In genomic region chr6:6793388-6794250, GRCh38 we compare ENCODE assay signal across 14 cellular contexts.
DNase-seq lines count a peak whose midpoint lies in the region; ATAC-seq and TF ChIP-seq lines count a peak whose summit lies in the region.
"Had no signal": no experiment of that assay in that cellular context is flagged by ENCODE, and none has a peak within 500 bp of the region (broad histone marks: within the 10 kb centered on the region; RNA-seq: fewer than 3 reads in every experiment).

No MANE protein-coding gene starts in this region.

- BruUV-seq in Caco-2 (replicated peaks; lab: Mats Ljungman, UMichigan) = no TSS peak

- no peaks in the 10 kb centered on the region for H3K27me3 ChIP-seq in SK-N-SH (ENCODE audit: insufficient read depth)
- no peaks in the 10 kb centered on the region for H3K27me3 ChIP-seq in Caco-2 (replicated peaks; ENCODE audit: control insufficient read depth, insufficient read depth, low read length)
- H3K27me3 ChIP-seq: foreskin keratinocyte had no signal

- peaks cover 10% of the 10 kb centered on the region for H3K36me3 Mint-ChIP-seq in activated CD8-positive, alpha-beta memory T cell treated with anti-CD3 and anti-CD28 coated beads, Interleukin-2, amount 10 ng/mL, durations not matched to agents 7 days and 5 days
- H3K36me3 Mint-ChIP-seq in dendritic cell treated with granulocyte-macrophage colony-stimulating factor and Interleukin-4, amounts not matched to agents 40 ng/mL and 50 ng/mL, for 4 days (ENCODE audit: low read depth) = peaks cover 99% of the 10 kb centered on the region
- no peaks in the 10 kb centered on the region for H3K36me3 Mint-ChIP-seq in stimulated activated effector memory CD8-positive, alpha-beta T cell treated with anti-CD3 and anti-CD28 coated beads, Interleukin-12 subunit alpha, Interleukin-12 subunit beta, amount 100 ng/mL, for 72 hours
- no peaks in the 10 kb centered on the region for H3K36me3 Mint-ChIP-seq in Caco-2 (ENCODE audit: insufficient read depth, unreplicated experiment)

- TF ChIP-seq CTCF in SK-N-SH (IDR thresholded peaks at IDR 0.05) (no peak), Caco-2 (IDR thresholded peaks at IDR 0.05; ENCODE audit: insufficient read depth in 1 of 2, low read depth in 1 of 2, low read length in 1 of 2, severe bottlenecking in 1 of 2, unreplicated experiment in 1 of 2) (no peak)

- no peak overlapping the region for H3K27ac ChIP-seq in SK-N-SH (ENCODE audit: low read depth in 2 of 2, low read length in 1 of 2)
- H3K27ac ChIP-seq: foreskin keratinocyte had no signal

- CTCF ChIA-PET in activated CD8-positive, alpha-beta memory T cell treated with anti-CD3 and anti-CD28 coated beads, Interleukin-2, amount 10 ng/mL, durations not matched to agents 7 days and 5 days (lab: Charles Lee) = interaction anchor here (0.6 to 2.3 kb wide), 6 partner anchors 9 to 294 kb away, joined by 3 to 8 read pairs (median 3); no protein-coding TSS in a partner anchor
- CTCF ChIA-PET in SK-N-SH (lab: Yijun Ruan, JAX) = no interaction called here
- CTCF ChIA-PET in Caco-2 (lab: Charles Lee) = no interaction called here

- intact Hi-C loops in dendritic cell treated with granulocyte-macrophage colony-stimulating factor and Interleukin-4, amounts not matched to agents 40 ng/mL and 50 ng/mL, for 4 days (cut with micrococcal nuclease) = loop anchor here (2.0 to 5.0 kb wide), 2 partner anchors 43 to 314 kb away; partner anchors contain the start of gene RREB1
- intact Hi-C loops in Caco-2 (cut with micrococcal nuclease; ENCODE audit: unreplicated experiment) = no loop called here

- WGBS in SK-N-SH (ENCODE audit: low lambda C conversion rate) = 17% methylated on average over 9 of the region's 9 CpGs

- no peaks in the 10 kb centered on the region for H3K4me1 ChIP-seq in SK-N-SH (ENCODE audit: control insufficient read depth in 1 of 2, insufficient read depth in 2 of 2, low read depth in 1 of 2, low read length in 1 of 2)
- no peaks in the 10 kb centered on the region for H3K4me1 ChIP-seq in Caco-2

- H3K27me3 Mint-ChIP-seq in activated CD8-positive, alpha-beta memory T cell treated with anti-CD3 and anti-CD28 coated beads, Interleukin-2, amount 10 ng/mL, durations not matched to agents 7 days and 5 days = no peaks in the 10 kb centered on the region
- no peaks in the 10 kb centered on the region for H3K27me3 Mint-ChIP-seq in dendritic cell treated with granulocyte-macrophage colony-stimulating factor and Interleukin-4, amounts not matched to agents 40 ng/mL and 50 ng/mL, for 4 days
- no peaks in the 10 kb centered on the region for H3K27me3 Mint-ChIP-seq in Caco-2 (ENCODE audit: insufficient read depth, unreplicated experiment)

- H3K9me3 ChIP-seq in SK-N-SH = no peaks in the 10 kb centered on the region
- no peaks in the 10 kb centered on the region for H3K9me3 ChIP-seq in Caco-2

- peak; percentile 62 for ATAC-seq in activated CD8-positive, alpha-beta memory T cell treated with anti-CD3 and anti-CD28 coated beads, Interleukin-2, amount 10 ng/mL, durations not matched to agents 7 days and 5 days
- ATAC-seq in stimulated activated effector memory CD8-positive, alpha-beta T cell treated with anti-CD3 and anti-CD28 coated beads, Interleukin-12 subunit alpha, Interleukin-12 subunit beta, amount 100 ng/mL, for 72 hours = peak; percentile 49
- no peak for ATAC-seq in GM21619 (IDR thresholded peaks at IDR 0.05; ENCODE audit: unreplicated experiment)
- ATAC-seq: foreskin keratinocyte, SK-N-SH treated with all-trans-retinoic acid at 6 μM for 48 hours had no signal

- POLR2A ChIA-PET in SK-N-SH (lab: Yijun Ruan, JAX) = interaction anchor here (0.6 kb wide), 1 partner anchor 21 kb away, joined by 3 read pairs; no protein-coding TSS in a partner anchor
- POLR2A ChIA-PET in Caco-2 (lab: Charles Lee) = no interaction called here

- no peak overlapping the region for H3K9ac ChIP-seq in SK-N-SH

- H3K9me3 Mint-ChIP-seq in activated CD8-positive, alpha-beta memory T cell treated with anti-CD3 and anti-CD28 coated beads, Interleukin-2, amount 10 ng/mL, durations not matched to agents 7 days and 5 days (ENCODE audit: low read depth) = no peaks in the 10 kb centered on the region
- H3K9me3 Mint-ChIP-seq in dendritic cell treated with granulocyte-macrophage colony-stimulating factor and Interleukin-4, amounts not matched to agents 40 ng/mL and 50 ng/mL, for 4 days = no peaks in the 10 kb centered on the region
- no peaks in the 10 kb centered on the region for H3K9me3 Mint-ChIP-seq in stimulated activated effector memory CD8-positive, alpha-beta T cell treated with anti-CD3 and anti-CD28 coated beads, Interleukin-12 subunit alpha, Interleukin-12 subunit beta, amount 100 ng/mL, for 72 hours
- H3K9me3 Mint-ChIP-seq in Caco-2 (ENCODE audit: unreplicated experiment) = no peaks in the 10 kb centered on the region

- no peaks in the 10 kb centered on the region for H3K36me3 ChIP-seq in SK-N-SH (replicated peaks in 1 of 2; ENCODE audit: control insufficient read depth in 1 of 2, insufficient read depth in 2 of 2, low read length in 1 of 2)
- no peaks in the 10 kb centered on the region for H3K36me3 ChIP-seq in Caco-2 (ENCODE audit: control insufficient read depth, insufficient read depth, low read length)

- no peak for TF ChIP-seq RAD21 in SK-N-SH (IDR thresholded peaks at IDR 0.05; ENCODE audit: low read length)

- H3K9me2 ChIP-seq in SK-N-SH = no peaks in the 10 kb centered on the region

- H3K79me2 ChIP-seq in SK-N-SH (ENCODE audit: insufficient read depth) = no peaks in the 10 kb centered on the region

- H3F3A ChIP-seq in SK-N-SH (replicated peaks; ENCODE audit: insufficient read depth) = no peaks in the 10 kb centered on the region

- no peak overlapping the region for H2AFZ ChIP-seq in SK-N-SH (ENCODE audit: low read depth)

- DNase-seq in activated CD8-positive, alpha-beta memory T cell treated with anti-CD3 and anti-CD28 coated beads, Interleukin-2, amount 10 ng/mL, durations not matched to agents 7 days and 5 days = no peak
- no peak for DNase-seq in activated CD8-positive, alpha-beta memory T cell treated with anti-CD3 and anti-CD28 coated beads, Interleukin-2, amount 50 U/mL, for 48 hours
- DNase-seq in NOMO-1 (lab: John Stamatoyannopoulos, UW; ENCODE audit: unreplicated experiment in 2 of 2) (peak; percentile 70 to 92), SK-N-SH (no peak), Caco-2 (no peak)
- DNase-seq in stimulated activated effector memory CD8-positive, alpha-beta T cell treated with anti-CD3 and anti-CD28 coated beads, Interleukin-12 subunit alpha, Interleukin-12 subunit beta, amount 100 ng/mL, for 72 hours (ENCODE audit: low spot score in 2 of 2) = no peak
- DNase-seq: DMS79, foreskin keratinocyte, NCI-H526 had no signal

- TF ChIP-seq EP300 in SK-N-SH (IDR thresholded peaks at IDR 0.05; ENCODE audit: borderline replicate concordance in 1 of 2, low read depth in 1 of 2, low read length in 1 of 2) = no peak

- peaks cover 68% of the 10 kb centered on the region for H3K4me1 Mint-ChIP-seq in activated CD8-positive, alpha-beta memory T cell treated with anti-CD3 and anti-CD28 coated beads, Interleukin-2, amount 10 ng/mL, durations not matched to agents 7 days and 5 days
- peaks cover 95% of the 10 kb centered on the region for H3K4me1 Mint-ChIP-seq in dendritic cell treated with granulocyte-macrophage colony-stimulating factor and Interleukin-4, amounts not matched to agents 40 ng/mL and 50 ng/mL, for 4 days (ENCODE audit: low read depth)
- H3K4me1 Mint-ChIP-seq in stimulated activated effector memory CD8-positive, alpha-beta T cell treated with anti-CD3 and anti-CD28 coated beads, Interleukin-12 subunit alpha, Interleukin-12 subunit beta, amount 100 ng/mL, for 72 hours = peaks cover 29% of the 10 kb centered on the region
- H3K4me1 Mint-ChIP-seq in Caco-2 (ENCODE audit: low read depth, unreplicated experiment) = no peaks in the 10 kb centered on the region
- H3K4me1 Mint-ChIP-seq: neural crest cell had no signal

- H3K4me2 ChIP-seq in SK-N-SH = no peak overlapping the region

- H3K4me3 Mint-ChIP-seq in activated CD8-positive, alpha-beta memory T cell treated with anti-CD3 and anti-CD28 coated beads, Interleukin-2, amount 10 ng/mL, durations not matched to agents 7 days and 5 days = no peak overlapping the region
- peak overlapping the region; percentile 71 for H3K4me3 Mint-ChIP-seq in dendritic cell treated with granulocyte-macrophage colony-stimulating factor and Interleukin-4, amounts not matched to agents 40 ng/mL and 50 ng/mL, for 4 days
- H3K4me3 Mint-ChIP-seq in stimulated activated effector memory CD8-positive, alpha-beta T cell treated with anti-CD3 and anti-CD28 coated beads, Interleukin-12 subunit alpha, Interleukin-12 subunit beta, amount 100 ng/mL, for 72 hours = peak overlapping the region; percentile 26
- no peak overlapping the region for H3K4me3 Mint-ChIP-seq in Caco-2 (ENCODE audit: unreplicated experiment)
- H3K4me3 Mint-ChIP-seq: neural crest cell had no signal

- H3K4me3 ChIP-seq in SK-N-SH (ENCODE audit: low read depth in 2 of 2, low read length in 1 of 2) = no peak overlapping the region
- no peak overlapping the region for H3K4me3 ChIP-seq in Caco-2 (ENCODE audit: low read depth, low read length)
- H3K4me3 ChIP-seq: skin epidermis had no signal

- peak overlapping the region; percentile 73 for H3K27ac Mint-ChIP-seq in activated CD8-positive, alpha-beta memory T cell treated with anti-CD3 and anti-CD28 coated beads, Interleukin-2, amount 10 ng/mL, durations not matched to agents 7 days and 5 days
- H3K27ac Mint-ChIP-seq in dendritic cell treated with granulocyte-macrophage colony-stimulating factor and Interleukin-4, amounts not matched to agents 40 ng/mL and 50 ng/mL, for 4 days = peak overlapping the region; percentile 98
- peak overlapping the region; percentile 5 for H3K27ac Mint-ChIP-seq in stimulated activated effector memory CD8-positive, alpha-beta T cell treated with anti-CD3 and anti-CD28 coated beads, Interleukin-12 subunit alpha, Interleukin-12 subunit beta, amount 100 ng/mL, for 72 hours
- H3K27ac Mint-ChIP-seq in Caco-2 (ENCODE audit: unreplicated experiment) = no peak overlapping the region

- no peaks in the 10 kb centered on the region for H4K20me1 ChIP-seq in SK-N-SH (ENCODE audit: insufficient read depth)

TF ChIP-seq in SK-N-SH, 30 proteins besides CTCF, POLR2A, EP300 and RAD21 (continues in another document):
- no peak for TF ChIP-seq RXRA (IDR thresholded peaks at IDR 0.05; ENCODE audit: borderline replicate concordance, low read depth)
- TF ChIP-seq CHD2 (IDR thresholded peaks at IDR 0.05; ENCODE audit: low read length, partially characterized antibody) = no peak
- TF ChIP-seq EZH2phosphoT487 (IDR thresholded peaks at IDR 0.05; ENCODE audit: borderline replicate concordance, low read depth) = no peak
- TF ChIP-seq MXI1 (IDR thresholded peaks at IDR 0.05; ENCODE audit: low read depth, low read length) = no peak
- no peak for TF ChIP-seq RFX5 (IDR thresholded peaks at IDR 0.05; ENCODE audit: low read length)
- no peak for TF ChIP-seq POLR2AphosphoS5 (IDR thresholded peaks at IDR 0.05; ENCODE audit: low read depth, low read length)
- TF ChIP-seq NRF1 (IDR thresholded peaks at IDR 0.05; ENCODE audit: low read depth, low read length) = no peak

Comparison
In these comparisons a context has a peak if more than half of its experiments do, and no peak if none do; other contexts are left out.
1. DNase-seq: peak in NOMO-1 (2 of 2); none in activated CD8-positive, alpha-beta memory T cell treated with anti-CD3 and anti-CD28 coated beads, Interleukin-2, amount 10 ng/mL, durations not matched to agents 7 days and 5 days (single experiment), activated CD8-positive, alpha-beta memory T cell treated with anti-CD3 and anti-CD28 coated beads, Interleukin-2, amount 50 U/mL, for 48 hours (single experiment), stimulated activated effector memory CD8-positive, alpha-beta T cell treated with anti-CD3 and anti-CD28 coated beads, Interleukin-12 subunit alpha, Interleukin-12 subunit beta, amount 100 ng/mL, for 72 hours (0 of 2), SK-N-SH (single experiment) and Caco-2 (0 of 2).
2. H3K4me3 Mint-ChIP-seq: peak in dendritic cell treated with granulocyte-macrophage colony-stimulating factor and Interleukin-4, amounts not matched to agents 40 ng/mL and 50 ng/mL, for 4 days (single experiment) and stimulated activated effector memory CD8-positive, alpha-beta T cell treated with anti-CD3 and anti-CD28 coated beads, Interleukin-12 subunit alpha, Interleukin-12 subunit beta, amount 100 ng/mL, for 72 hours (single experiment); none in activated CD8-positive, alpha-beta memory T cell treated with anti-CD3 and anti-CD28 coated beads, Interleukin-2, amount 10 ng/mL, durations not matched to agents 7 days and 5 days (single experiment) and Caco-2 (single experiment).